ENCODE assay signal across 22 cellular contexts in genomic region chr22:19184276-19184997, GRCh38. TPM values are rescaled to one million over a fixed set of nuclear protein-coding genes. Genes with fewer than 3 reads are reported as not detected.
DNase-seq lines count a peak whose midpoint lies in the region; ATAC-seq, FAIRE-seq and TF ChIP-seq lines count a peak whose summit lies in the region.
"Had no signal": no experiment of that assay in that cellular context is flagged by ENCODE, and none has a peak within 500 bp of the region (broad histone marks: within the 10 kb centered on the region; RNA-seq: fewer than 3 reads in every experiment).

No MANE protein-coding gene starts in this region.

- H3K36me3 ChIP-seq in left ventricle myocardium inferior (peaks cover 15% of the 10 kb centered on the region), heart right ventricle (peaks cover 0 to 33% (median 0%) of the 10 kb centered on the region in 9 donors), adipocyte (ENCODE audit: control insufficient read depth, insufficient read depth, low read length, severe bottlenecking) (peaks cover 46% of the 10 kb centered on the region), kidney (ENCODE audit: control insufficient read depth in 1 of 2, insufficient read depth in 2 of 2, low read length in 2 of 2) (peaks cover 0 to 10% of the 10 kb centered on the region in 2 donors), thyroid gland (peaks cover 0 to 5% of the 10 kb centered on the region in 2 donors)
- H3K36me3 ChIP-seq: SJCRH30 had no signal

- TF ChIP-seq CTCF in left ventricle myocardium inferior (IDR thresholded peaks at IDR 0.05; ENCODE audit: borderline replicate concordance): no peak
- no peak for TF ChIP-seq CTCF in heart right ventricle (IDR thresholded peaks at IDR 0.05)
- TF ChIP-seq CTCF in kidney (IDR thresholded peaks at IDR 0.05; ENCODE audit: borderline replicate concordance, extremely low read depth, insufficient read depth): no peak
- no peak for TF ChIP-seq CTCF in thyroid gland (IDR thresholded peaks at IDR 0.05)

- H3K4me3 ChIP-seq in left ventricle myocardium inferior: no peak overlapping the region
- no peak overlapping the region for H3K4me3 ChIP-seq in heart right ventricle
- no peak overlapping the region for H3K4me3 ChIP-seq in adipocyte (ENCODE audit: low read length)
- no peak overlapping the region for H3K4me3 ChIP-seq in kidney (ENCODE audit: low read length in 2 of 2)
- H3K4me3 ChIP-seq in thyroid gland (replicated peaks in 1 of 3): no peak overlapping the region
- H3K4me3 ChIP-seq: GM23338, SJCRH30 had no signal

- peak overlapping the region; percentile 19 for H3K27ac ChIP-seq in left ventricle myocardium inferior (replicated peaks)
- H3K27ac ChIP-seq in heart right ventricle: peak overlapping the region in 2 of 10 donors; percentile 28 to 43
- H3K27ac ChIP-seq in kidney (ENCODE audit: low read depth in 2 of 2, low read length in 2 of 2): no peak overlapping the region
- peak overlapping the region; percentile 53 to 71 (median 70) for H3K27ac ChIP-seq in thyroid gland
- H3K27ac ChIP-seq: SJCRH30 had no signal

- ATAC-seq in heart right ventricle: no peak
- ATAC-seq: GM23338 had no signal

- peak overlapping the region; percentile 16 for H3K9ac ChIP-seq in adipocyte (ENCODE audit: low read length)
- H3K9ac ChIP-seq in kidney (ENCODE audit: low read length in 2 of 2): no peak overlapping the region

- H3K4me1 ChIP-seq in left ventricle myocardium inferior: peaks cover 5% of the 10 kb centered on the region
- peaks cover 0 to 10% (median 2%) of the 10 kb centered on the region in 9 donors for H3K4me1 ChIP-seq in heart right ventricle
- H3K4me1 ChIP-seq in adipocyte (ENCODE audit: control insufficient read depth, insufficient read depth, low read length): peaks cover 9% of the 10 kb centered on the region
- peaks cover 0 to 3% of the 10 kb centered on the region in 2 donors for H3K4me1 ChIP-seq in kidney (ENCODE audit: control insufficient read depth in 1 of 2, insufficient read depth in 1 of 2, low read depth in 1 of 2, low read length in 2 of 2)
- peaks cover 0 to 37% of the 10 kb centered on the region in 2 donors for H3K4me1 ChIP-seq in thyroid gland

- no peak for TF ChIP-seq POLR2A in thyroid gland (IDR thresholded peaks at IDR 0.05)

- H3K9me3 ChIP-seq in left ventricle myocardium inferior (replicated peaks): no peaks in the 10 kb centered on the region
- H3K9me3 ChIP-seq in heart right ventricle: no peaks in the 10 kb centered on the region
- H3K9me3 ChIP-seq in adipocyte (ENCODE audit: control insufficient read depth, low read length): no peaks in the 10 kb centered on the region
- no peaks in the 10 kb centered on the region for H3K9me3 ChIP-seq in kidney (ENCODE audit: control insufficient read depth in 1 of 2, low read length in 2 of 2)
- H3K9me3 ChIP-seq in thyroid gland: no peaks in the 10 kb centered on the region
- H3K9me3 ChIP-seq: SJCRH30 had no signal

- intact Hi-C loops in left ventricle myocardium inferior (cut with micrococcal nuclease): no loop called here
- intact Hi-C loops in heart right ventricle (cut with DNase I): loop anchor here in 2 of 10 donors (10.0 kb wide), 1 partner anchor 180 kb away; no protein-coding TSS in a partner anchor
- intact Hi-C loops in kidney (cut with DNase I): no loop called here
- intact Hi-C loops in thyroid gland (cut with DNase I): loop anchor here (10.0 kb wide), 1 partner anchor 290 kb away; the partner anchor contains the start of genes CDC45 and UFD1

- no peak for FAIRE-seq in kidney (lab: Jason Lieb, UNC)

- DNase-seq in left ventricle myocardium inferior (no peak), heart right ventricle (no peak), adipocyte (ENCODE audit: low read depth) (no peak), kidney (peak; percentile 60), thyroid gland (no peak), anterior cingulate cortex (lab: John Stamatoyannopoulos, UW) (no peak), retina (no peak)
- DNase-seq in stimulated activated CD4-positive, alpha-beta T cell treated with anti-CD3 and anti-CD28 coated beads, Interleukin-2, amount 100 ng/mL, for 24 hours: no peak
- DNase-seq: 8988T; CD4-positive, CD25-positive, alpha-beta regulatory T cell; COR-L47; DMS153; GDM1; KBM-7; NCI-H1105 treated with DMSO at 0.1 percent for 48 hours; NCI-H1694; NCI-H2227 treated with DMSO at 0.1 percent for 48 hours; NCI-H510A treated with DMSO at 0.1 percent for 48 hours; SJCRH30 had no signal

- H3K27me3 ChIP-seq in left ventricle myocardium inferior (ENCODE audit: low read depth) (no peaks in the 10 kb centered on the region), heart right ventricle (no peaks in the 10 kb centered on the region), adipocyte (replicated peaks; ENCODE audit: control insufficient read depth, insufficient read depth, low read length) (no peaks in the 10 kb centered on the region), thyroid gland (no peaks in the 10 kb centered on the region)
- H3K27me3 ChIP-seq: SJCRH30 had no signal

- 90 to 94% methylated on average over 20 of the region's 20 CpGs for WGBS in heart right ventricle, 2 donors
- 90 to 91% methylated on average over 16 to 18 of the region's 20 CpGs for WGBS in thyroid gland, 2 donors

RNA-seq across cellular contexts. Expression of gene SLC25A1, which starts 5.9 kb away (rescaled TPM):
- total RNA-seq in left ventricle myocardium inferior (20.9 TPM), heart right ventricle (10 to 100 TPM; 14.8 to 29.1 (median 19.9) TPM), kidney (62.6 TPM), thyroid gland (10 to 100 TPM; 38.7 to 79.9 (median 62.1) TPM)
- polyA plus RNA-seq in heart right ventricle (10 to 100 TPM; 23.1 to 31.9 TPM), kidney (ENCODE audit: insufficient read depth, low read depth, low replicate concordance) (128 TPM)

RNA-seq across cellular contexts. Expression of gene GSC2, which starts 34.3 kb away (rescaled TPM):
- total RNA-seq in left ventricle myocardium inferior (not detected), heart right ventricle (not detected), kidney (not detected), thyroid gland (not detected)
- polyA plus RNA-seq in heart right ventricle (not detected), kidney (ENCODE audit: insufficient read depth, low read depth, low replicate concordance) (not detected)
- total RNA-seq: CD4-positive, CD25-positive, alpha-beta regulatory T cell; Daoy; GM23338; SJCRH30 had no signal
- polyA plus RNA-seq: AG04450; CD4-positive, CD25-positive, alpha-beta regulatory T cell; GM23338 had no signal

RNA-seq across cellular contexts. Expression of gene ESS2, which starts 40.0 kb away (rescaled TPM):
- total RNA-seq in left ventricle myocardium inferior: 9.5 TPM
- 10 to 100 TPM in 3 of 10 donors, 1 to 10 TPM in 7; 7.5 to 11.5 (median 9.2) TPM for total RNA-seq in heart right ventricle
- polyA plus RNA-seq in heart right ventricle: 10 to 100 TPM; 12.4 to 14.3 TPM
- 14.3 TPM for total RNA-seq in kidney
- polyA plus RNA-seq in kidney (ENCODE audit: insufficient read depth, low read depth, low replicate concordance): 15.3 TPM
- 10 to 100 TPM; 12.1 to 17.7 (median 15.0) TPM for total RNA-seq in thyroid gland

RNA-seq across cellular contexts. Expression of gene TSSK2, which starts 53.3 kb away (rescaled TPM):
- total RNA-seq in left ventricle myocardium inferior: not detected
- under 1 TPM in 1 of 10 donors, not detected in 9; 0.19 TPM for total RNA-seq in heart right ventricle
- under 1 TPM; 0.14 to 0.37 TPM for polyA plus RNA-seq in heart right ventricle
- total RNA-seq in kidney: not detected
- polyA plus RNA-seq in kidney (ENCODE audit: insufficient read depth, low read depth, low replicate concordance): not detected
- total RNA-seq in thyroid gland: under 1 TPM in 3 of 4 donors, not detected in 1; 0.59 to 0.94 (median 0.78) TPM
- total RNA-seq: CD4-positive, CD25-positive, alpha-beta regulatory T cell; Daoy; GM23338; SJCRH30 had no signal
- polyA plus RNA-seq: AG04450; CD4-positive, CD25-positive, alpha-beta regulatory T cell; GM23338 had no signal

Comparison
In these comparisons a context has a peak if more than half of its experiments do, and no peak if none do; other contexts are left out.
1. H3K27ac ChIP-seq: peak in left ventricle myocardium inferior (single experiment) and thyroid gland (3 of 3); none in kidney (0 of 2).